ENCODE assay signal across 19 cellular contexts in the genomic region with DNA sequence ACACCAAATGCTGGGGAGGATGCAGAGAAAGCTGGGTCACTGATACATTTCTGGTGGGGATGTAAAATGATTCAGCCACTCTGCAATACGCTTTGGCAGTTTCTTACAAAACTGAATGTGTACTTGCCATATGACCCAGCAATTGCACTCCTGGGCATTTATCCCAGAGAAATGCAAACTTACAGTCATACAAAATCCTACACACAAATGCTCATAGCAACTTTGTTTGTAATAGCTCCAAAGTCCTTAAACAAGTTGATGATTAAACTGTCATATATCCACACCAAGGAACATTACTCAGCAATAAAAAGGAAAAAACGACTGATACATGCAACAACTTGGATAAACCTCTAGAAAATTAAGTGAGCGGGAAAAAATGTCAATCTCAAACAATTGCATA. TPM values are rescaled to one million over a fixed set of nuclear protein-coding genes. Genes with fewer than 3 reads are reported as not detected.
DNase-seq lines count a peak whose midpoint lies in the region; ATAC-seq and TF ChIP-seq lines count a peak whose summit lies in the region.
"Had no signal": no experiment of that assay in that cellular context is flagged by ENCODE, and none has a peak within 500 bp of the region (broad histone marks: within the 10 kb centered on the region; RNA-seq: fewer than 3 reads in every experiment).

No MANE protein-coding gene starts in this region.

- CTCF ChIA-PET in T-cell (lab: Charles Lee): interaction anchor here in 1 of 2 donors (0.7 kb wide), 1 partner anchor 194 kb away, joined by 7 read pairs; no protein-coding TSS in a partner anchor

- no peaks in the 10 kb centered on the region for H3K79me1 ChIP-seq in mesenchymal stem cell (replicated peaks; ENCODE audit: low read length, poor library complexity, severe bottlenecking)

- no peaks in the 10 kb centered on the region for H3K9me3 ChIP-seq in mesenchymal stem cell (ENCODE audit: control insufficient read depth, low read length)
- H3K9me3 ChIP-seq: esophagus squamous epithelium, neutrophil, upper lobe of left lung had no signal

- H3K36me3 ChIP-seq in mesenchymal stem cell (ENCODE audit: control insufficient read depth in 1 of 2, insufficient read depth in 2 of 2, low read depth in 1 of 2, low read length in 2 of 2): no peaks in the 10 kb centered on the region
- H3K36me3 ChIP-seq: esophagus squamous epithelium, neutrophil, upper lobe of left lung, WERI-Rb-1 had no signal

- no peak overlapping the region for H2AK5ac ChIP-seq in mesenchymal stem cell (ENCODE audit: low read length, severe bottlenecking)

- no peak overlapping the region for H4K8ac ChIP-seq in mesenchymal stem cell (ENCODE audit: low read length)

- no peak overlapping the region for H3K9ac ChIP-seq in mesenchymal stem cell (ENCODE audit: low read length)

- no peak overlapping the region for H2AFZ ChIP-seq in mesenchymal stem cell (ENCODE audit: low read depth, low read length)

- POLR2A ChIA-PET in T-cell (lab: Charles Lee): no interaction called here

- no peaks in the 10 kb centered on the region for H3K27me3 ChIP-seq in mesenchymal stem cell (ENCODE audit: control insufficient read depth in 1 of 2, insufficient read depth in 1 of 2, low read length in 2 of 2)
- H3K27me3 ChIP-seq: esophagus squamous epithelium, neutrophil, upper lobe of left lung had no signal

- H3K23ac ChIP-seq in mesenchymal stem cell (ENCODE audit: low read length in 2 of 2): no peak overlapping the region

- WGBS in mesenchymal stem cell: 89% methylated on average over 2 of the region's 3 CpGs

- no peak overlapping the region for H3K4ac ChIP-seq in mesenchymal stem cell (ENCODE audit: low read depth in 1 of 2, low read length in 2 of 2)

- H3K4me3 Mint-ChIP-seq in T-cell: no peak overlapping the region
- H3K4me3 Mint-ChIP-seq: activated CD4-positive, alpha-beta memory T cell treated with anti-CD3 and anti-CD28 coated beads, Interleukin-2, amount 10 ng/mL, durations not matched to agents 7 days and 5 days; activated naive CD4-positive, alpha-beta T cell treated with anti-CD3 and anti-CD28 coated beads, Interleukin-2, amount 50 U/mL, for 24 hours; activated T-cell treated with anti-CD3 and anti-CD28 coated beads, Interleukin-2, amount 50 U/mL, for 24 hours; CD4-positive, alpha-beta memory T cell had no signal

- no peak overlapping the region for H3K14ac ChIP-seq in mesenchymal stem cell (ENCODE audit: low read length in 2 of 2)

- H4K91ac ChIP-seq in mesenchymal stem cell (ENCODE audit: low read length): no peak overlapping the region

- H3K36me3 Mint-ChIP-seq in T-cell: no peaks in the 10 kb centered on the region
- H3K36me3 Mint-ChIP-seq: activated naive CD4-positive, alpha-beta T cell treated with anti-CD3 and anti-CD28 coated beads, Interleukin-2, amount 50 U/mL, for 24 hours; CD4-positive, alpha-beta memory T cell had no signal

- no peak overlapping the region for H2BK15ac ChIP-seq in mesenchymal stem cell (ENCODE audit: low read depth, poor library complexity, severe bottlenecking)

- H3K4me3 ChIP-seq in AG10803 (ENCODE audit: low read length) (no peak overlapping the region), epithelial cell of esophagus (ENCODE audit: low read length) (no peak overlapping the region), mesenchymal stem cell (ENCODE audit: insufficient read depth in 1 of 2, low read depth in 1 of 2, low read length in 2 of 2) (no peak overlapping the region)
- H3K4me3 ChIP-seq: esophagus squamous epithelium, upper lobe of left lung had no signal

- no peaks in the 10 kb centered on the region for H3K9me3 Mint-ChIP-seq in T-cell
- H3K9me3 Mint-ChIP-seq: activated CD4-positive, alpha-beta memory T cell treated with anti-CD3 and anti-CD28 coated beads, Interleukin-2, amount 10 ng/mL, durations not matched to agents 7 days and 5 days; activated naive CD4-positive, alpha-beta T cell treated with anti-CD3 and anti-CD28 coated beads, Interleukin-2, amount 50 U/mL, for 24 hours; activated T-cell treated with anti-CD3 and anti-CD28 coated beads, Interleukin-2, amount 50 U/mL, for 24 hours had no signal

- H2BK12ac ChIP-seq in mesenchymal stem cell (ENCODE audit: low read length in 2 of 2): no peak overlapping the region

- no peaks in the 10 kb centered on the region for H3K4me1 ChIP-seq in mesenchymal stem cell (ENCODE audit: control insufficient read depth, insufficient read depth, low read depth, low read length)

- H2BK120ac ChIP-seq in mesenchymal stem cell (ENCODE audit: low read depth, low read length): no peak overlapping the region

- peaks cover 0 to 22% of the 10 kb centered on the region in 2 donors for H3K27me3 Mint-ChIP-seq in T-cell
- H3K27me3 Mint-ChIP-seq: activated CD4-positive, alpha-beta memory T cell treated with anti-CD3 and anti-CD28 coated beads, Interleukin-2, amount 10 ng/mL, durations not matched to agents 7 days and 5 days had no signal

- ATAC-seq in T-cell (replicated peaks in 1 of 4) (no peak), HG02938 (IDR thresholded peaks at IDR 0.05; ENCODE audit: unreplicated experiment) (no peak)

- DNase-seq in AG10803 (ENCODE audit: low read depth) (peak; percentile 41), NCI-H460 (ENCODE audit: extremely low read depth, low read depth) (peak; percentile 42), epithelial cell of esophagus (ENCODE audit: low read depth) (peak; percentile 21), mesenchymal stem cell (peak; percentile 33), DMS 273 treated with DMSO at 0.1 percent for 48 hours (lab: John Stamatoyannopoulos, UW) (no peak), midbrain (lab: John Stamatoyannopoulos, UW) (no peak), T-cell (no peak)
- DNase-seq: activated CD4-positive, alpha-beta memory T cell treated with anti-CD3 and anti-CD28 coated beads, Interleukin-2, amount 10 ng/mL, durations not matched to agents 7 days and 5 days; activated T-cell treated with anti-CD3 and anti-CD28 coated beads, Interleukin-2, amount 50 U/mL, for 24 hours; CD4-positive, alpha-beta memory T cell; esophagus squamous epithelium; NCI-H524; SHP77; stimulated activated naive CD4-positive, alpha-beta T cell treated with Interleukin-2 at 50 U/mL for 16 hours; upper lobe of left lung; WERI-Rb-1 had no signal

- no peaks in the 10 kb centered on the region for H3K4me1 Mint-ChIP-seq in T-cell
- H3K4me1 Mint-ChIP-seq: activated CD4-positive, alpha-beta memory T cell treated with anti-CD3 and anti-CD28 coated beads, Interleukin-2, amount 10 ng/mL, durations not matched to agents 7 days and 5 days; activated naive CD4-positive, alpha-beta T cell treated with anti-CD3 and anti-CD28 coated beads, Interleukin-2, amount 50 U/mL, for 24 hours; CD4-positive, alpha-beta memory T cell had no signal

- no peak overlapping the region for H3K4me2 ChIP-seq in mesenchymal stem cell (ENCODE audit: low read length, poor library complexity, severe bottlenecking)

- H2BK5ac ChIP-seq in mesenchymal stem cell (ENCODE audit: low read depth, low read length, poor library complexity, severe bottlenecking): no peak overlapping the region

- no peak overlapping the region for H3K18ac ChIP-seq in mesenchymal stem cell (ENCODE audit: low read depth in 1 of 2, low read length in 2 of 2)

- H3K27ac Mint-ChIP-seq in T-cell: no peak overlapping the region
- H3K27ac Mint-ChIP-seq: activated CD4-positive, alpha-beta memory T cell treated with anti-CD3 and anti-CD28 coated beads, Interleukin-2, amount 10 ng/mL, durations not matched to agents 7 days and 5 days; activated naive CD4-positive, alpha-beta T cell treated with anti-CD3 and anti-CD28 coated beads, Interleukin-2, amount 50 U/mL, for 24 hours; activated T-cell treated with anti-CD3 and anti-CD28 coated beads, Interleukin-2, amount 50 U/mL, for 24 hours; CD4-positive, alpha-beta memory T cell had no signal

- H3K27ac ChIP-seq in mesenchymal stem cell (ENCODE audit: low read length, poor library complexity, severe bottlenecking): no peak overlapping the region
- H3K27ac ChIP-seq: esophagus squamous epithelium, neutrophil, upper lobe of left lung, WERI-Rb-1 had no signal

- TF ChIP-seq CTCF in AG10803 (conservative IDR thresholded peaks at IDR 0.05; ENCODE audit: low read length): no peak
- TF ChIP-seq CTCF in epithelial cell of esophagus (IDR thresholded peaks at IDR 0.05; ENCODE audit: insufficient read depth, low read depth, low read length, missing control alignments): no peak

RNA-seq across cellular contexts. Expression of gene MID1, which starts 12.3 kb away (rescaled TPM):
- 25.2 TPM in 2 replicates for total RNA-seq in NCI-H460 (2014; rRNA removed; shearing (Covaris generic))
- polyA plus RNA-seq in NCI-H460 (2014; cell fraction: nucleus; rRNA removed): 22.4 and 30.9 TPM in 2 replicates
- 3.7 TPM for polyA plus RNA-seq in mesenchymal stem cell (2013, experiment 1 of 2)
- 2.7 TPM for polyA plus RNA-seq in mesenchymal stem cell (2013, experiment 2 of 2)
- under 1 TPM in 3 of 5 donors, not detected in 2; 0.09 to 0.29 (median 0.10) TPM for total RNA-seq in T-cell
- total RNA-seq: CD4-positive, alpha-beta memory T cell had no signal
- polyA plus RNA-seq: CD4-positive, alpha-beta memory T cell had no signal

Comparison
In these comparisons a context has a peak if more than half of its experiments do, and no peak if none do; other contexts are left out.
1. DNase-seq: peak in AG10803 (single experiment), NCI-H460 (single experiment), epithelial cell of esophagus (single experiment) and mesenchymal stem cell (single experiment); none in DMS 273 treated with DMSO at 0.1 percent for 48 hours (single experiment), midbrain (single experiment) and T-cell (0 of 34).
2. RNA of gene MID1, which starts 12.3 kb away (total RNA-seq): 25.2 TPM in NCI-H460; 0.09 to 0.29 TPM in T-cell; every median in the first group is over 10 times any median in the second.